ENCODE assay signal across 20 cellular contexts in the genomic region with DNA sequence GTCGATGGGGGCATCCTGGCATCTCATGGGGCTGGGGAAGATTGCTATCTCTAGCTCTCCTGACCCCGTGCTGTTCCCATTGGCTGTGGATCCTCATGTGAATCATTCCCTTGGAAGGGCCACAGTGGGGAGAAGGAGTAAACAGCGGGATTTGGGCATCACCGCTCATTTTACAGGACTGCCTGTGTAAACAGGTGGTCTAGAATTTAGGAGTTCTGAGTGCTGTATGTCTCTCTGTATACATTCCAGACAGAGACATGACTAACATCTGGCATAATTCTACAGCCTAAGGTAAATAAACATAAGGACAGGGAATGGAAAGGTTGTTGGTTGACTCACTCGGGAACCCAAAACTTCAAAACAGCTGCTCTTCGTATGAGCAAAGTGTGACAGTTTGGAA.
DNase-seq lines count a peak whose midpoint lies in the region; ATAC-seq, FAIRE-seq and TF ChIP-seq lines count a peak whose summit lies in the region.
"Had no signal": no experiment of that assay in that cellular context is flagged by ENCODE, and none has a peak within 500 bp of the region (broad histone marks: within the 10 kb centered on the region; RNA-seq: fewer than 3 reads in every experiment).

No MANE protein-coding gene starts in this region.

- FAIRE-seq in A549 (lab: Jason Lieb, UNC), result no peak
- FAIRE-seq: small intestine had no signal

- no peaks in the 10 kb centered on the region for H3K36me3 Mint-ChIP-seq in activated T-helper 1 cell treated with anti-CD3 and anti-CD28 coated beads, Interleukin-12 subunit alpha, Interleukin-12 subunit beta, Interleukin-2, Interleukin-4 antibody, amounts not matched to agents 30 ng/mL and 10 ng/mL and 1 ng/mL, durations not matched to agents 14 hours and 24 hours and 36 hours (ENCODE audit: low read depth)
- H3K36me3 Mint-ChIP-seq: immature natural killer cell had no signal

- peaks cover 61% of the 10 kb centered on the region for H3K4me1 ChIP-seq in A549
- no peaks in the 10 kb centered on the region for H3K4me1 ChIP-seq in upper lobe of right lung
- H3K4me1 ChIP-seq: gastroesophageal sphincter had no signal

- H3K27me3 ChIP-seq in upper lobe of right lung, result no peaks in the 10 kb centered on the region
- H3K27me3 ChIP-seq: gastroesophageal sphincter had no signal

- POLR2A ChIA-PET in A549 (lab: Yijun Ruan, JAX), result no interaction called here

- no peak overlapping the region for H3K4me3 ChIP-seq in A549
- H3K4me3 ChIP-seq in HFF-Myc (replicated peaks; ENCODE audit: low read depth, low read length), result no peak overlapping the region
- no peak overlapping the region for H3K4me3 ChIP-seq in upper lobe of right lung
- H3K4me3 ChIP-seq: gastroesophageal sphincter had no signal

- no peaks in the 10 kb centered on the region for H3K36me3 ChIP-seq in upper lobe of right lung
- H3K36me3 ChIP-seq: gastroesophageal sphincter had no signal

- under 1% methylated on average over 6 of the region's 6 CpGs for WGBS in A549 (ENCODE audit: missing lambda C conversion rate)

- no peak overlapping the region for H3K27ac Mint-ChIP-seq in activated T-helper 1 cell treated with anti-CD3 and anti-CD28 coated beads, Interleukin-12 subunit alpha, Interleukin-12 subunit beta, Interleukin-2, Interleukin-4 antibody, amounts not matched to agents 30 ng/mL and 10 ng/mL and 1 ng/mL, durations not matched to agents 14 hours and 24 hours and 36 hours
- H3K27ac Mint-ChIP-seq: H9; immature natural killer cell; stimulated activated naive CD8-positive, alpha-beta T cell treated with anti-CD3 and anti-CD28 coated beads, Interleukin-15, Interleukin-2, amounts not matched to agents 100 ng/mL and 50 ng/mL, for 24 hours; T-helper 2 cell treated with Interferon-gamma antibody and Interleukin-4, amounts not matched to agents 5 μg/mL and 100 μg/mL, for 36 hours had no signal

- H3K27ac ChIP-seq in A549 (peak overlapping the region; percentile 78 to 90), upper lobe of right lung (no peak overlapping the region)
- H3K27ac ChIP-seq: gastroesophageal sphincter had no signal

- TF ChIP-seq RAD21 in A549 (conservative IDR thresholded peaks at IDR 0.05 in 1 of 2, IDR thresholded peaks at IDR 0.05 in 1 of 2), result peak; percentile 30 to 37; a peak in 4 of 5 replicates

- H3K4me2 ChIP-seq in A549, result peak overlapping the region; percentile 55

- CTCF ChIA-PET in A549 (lab: Yijun Ruan, JAX), result interaction anchor here (1.1 to 1.8 kb wide), 6 partner anchors 13 to 393 kb away, joined by 3 to 6 read pairs (median 4); no protein-coding TSS in a partner anchor

- peaks cover 14% of the 10 kb centered on the region for H3K27me3 Mint-ChIP-seq in activated T-helper 1 cell treated with anti-CD3 and anti-CD28 coated beads, Interleukin-12 subunit alpha, Interleukin-12 subunit beta, Interleukin-2, Interleukin-4 antibody, amounts not matched to agents 30 ng/mL and 10 ng/mL and 1 ng/mL, durations not matched to agents 14 hours and 24 hours and 36 hours (ENCODE audit: insufficient read depth)

- H3K9me3 Mint-ChIP-seq in activated T-helper 1 cell treated with anti-CD3 and anti-CD28 coated beads, Interleukin-12 subunit alpha, Interleukin-12 subunit beta, Interleukin-2, Interleukin-4 antibody, amounts not matched to agents 30 ng/mL and 10 ng/mL and 1 ng/mL, durations not matched to agents 14 hours and 24 hours and 36 hours, result no peaks in the 10 kb centered on the region
- H3K9me3 Mint-ChIP-seq: immature natural killer cell; T-helper 2 cell treated with Interferon-gamma antibody and Interleukin-4, amounts not matched to agents 5 μg/mL and 100 μg/mL, for 36 hours had no signal

- H3K4me3 Mint-ChIP-seq in activated T-helper 1 cell treated with anti-CD3 and anti-CD28 coated beads, Interleukin-12 subunit alpha, Interleukin-12 subunit beta, Interleukin-2, Interleukin-4 antibody, amounts not matched to agents 30 ng/mL and 10 ng/mL and 1 ng/mL, durations not matched to agents 14 hours and 24 hours and 36 hours, result no peak overlapping the region
- H3K4me3 Mint-ChIP-seq: H9; immature natural killer cell; stimulated activated naive CD8-positive, alpha-beta T cell treated with anti-CD3 and anti-CD28 coated beads, Interleukin-15, Interleukin-2, amounts not matched to agents 100 ng/mL and 50 ng/mL, for 24 hours; T-helper 2 cell treated with Interferon-gamma antibody and Interleukin-4, amounts not matched to agents 5 μg/mL and 100 μg/mL, for 36 hours had no signal

- H3K9me3 ChIP-seq in A549, result peaks cover 14% of the 10 kb centered on the region; the same call in 1 of the 3 replicates
- no peaks in the 10 kb centered on the region for H3K9me3 ChIP-seq in upper lobe of right lung
- H3K9me3 ChIP-seq: gastroesophageal sphincter had no signal

- peaks cover 4% of the 10 kb centered on the region for H3K4me1 Mint-ChIP-seq in activated T-helper 1 cell treated with anti-CD3 and anti-CD28 coated beads, Interleukin-12 subunit alpha, Interleukin-12 subunit beta, Interleukin-2, Interleukin-4 antibody, amounts not matched to agents 30 ng/mL and 10 ng/mL and 1 ng/mL, durations not matched to agents 14 hours and 24 hours and 36 hours (ENCODE audit: low read depth)
- H3K4me1 Mint-ChIP-seq: H9, immature natural killer cell had no signal

- DNase-seq in A549 (ENCODE audit: low read depth in 1 of 2, low spot score in 1 of 2) (peak in 1 of 2 experiments; percentile 83), HFF-Myc (ENCODE audit: extremely low read depth, low read depth) (peak; percentile 95), amniotic epithelial cell (ENCODE audit: low read depth) (peak; percentile 34), hepatic stellate cell (ENCODE audit: low spot score) (peak; percentile 62), upper lobe of right lung (no peak), posterior cingulate gyrus (no peak)
- DNase-seq in activated T-helper 1 cell treated with anti-CD3 and anti-CD28 coated beads, Interleukin-12 subunit alpha, Interleukin-12 subunit beta, Interleukin-2, Interleukin-4 antibody, amounts not matched to agents 30 ng/mL and 10 ng/mL and 1 ng/mL, durations not matched to agents 14 hours and 24 hours and 36 hours (ENCODE audit: low spot score), result no peak
- DNase-seq: activated CD4-positive, alpha-beta T cell treated with anti-CD3 and anti-CD28 coated beads for 48 hours; activated T-cell treated with anti-CD3 and anti-CD28 coated beads, Interleukin-2, amount 50 U/mL, for 48 hours; effector CD4-positive, alpha-beta T cell; H9; immature natural killer cell; Kasumi-1; midbrain; NCI-H146; small intestine had no signal

- ATAC-seq in A549 (peak; percentile 71 to 86), upper lobe of right lung (no peak), HG03095 (IDR thresholded peaks at IDR 0.05; ENCODE audit: unreplicated experiment) (no peak)
- ATAC-seq: gastroesophageal sphincter had no signal

- no peak for TF ChIP-seq POLR2A in A549 (IDR thresholded peaks at IDR 0.05; ENCODE audit: low read length)

- intact Hi-C loops in activated T-helper 1 cell treated with anti-CD3 and anti-CD28 coated beads, Interleukin-12 subunit alpha, Interleukin-12 subunit beta, Interleukin-2, Interleukin-4 antibody, amounts not matched to agents 30 ng/mL and 10 ng/mL and 1 ng/mL, durations not matched to agents 14 hours and 24 hours and 36 hours (cut with micrococcal nuclease), result no loop called here
- intact Hi-C loops in upper lobe of right lung (cut with DNase I) (no loop called here), posterior cingulate gyrus (cut with DNase I) (no loop called here)

- TF ChIP-seq EP300 in A549 (IDR thresholded peaks at IDR 0.05), result peak; percentile 57 to 74; a peak in 2 of 5 replicates

- no peak for TF ChIP-seq CTCF in A549 (IDR thresholded peaks at IDR 0.05)
- no peak for TF ChIP-seq CTCF in HFF-Myc (IDR thresholded peaks at IDR 0.05; ENCODE audit: low read depth, low read length, missing control alignments)
- TF ChIP-seq CTCF in upper lobe of right lung (IDR thresholded peaks at IDR 0.05), result no peak

TF ChIP-seq in A549, 52 proteins besides CTCF, POLR2A, EP300 and RAD21 (continues in another document):
- TF ChIP-seq, protein P1, sequence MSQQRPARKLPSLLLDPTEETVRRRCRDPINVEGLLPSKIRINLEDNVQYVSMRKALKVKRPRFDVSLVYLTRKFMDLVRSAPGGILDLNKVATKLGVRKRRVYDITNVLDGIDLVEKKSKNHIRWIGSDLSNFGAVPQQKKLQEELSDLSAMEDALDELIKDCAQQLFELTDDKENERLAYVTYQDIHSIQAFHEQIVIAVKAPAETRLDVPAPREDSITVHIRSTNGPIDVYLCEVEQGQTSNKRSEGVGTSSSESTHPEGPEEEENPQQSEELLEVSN (IDR thresholded peaks at IDR 0.05; ENCODE audit: borderline replicate concordance, low read depth), result peak; percentile 32; the same call in 1 of the 2 replicates
- peak; percentile 35; the same call in 2 of the 3 replicates for TF ChIP-seq SMC3 (IDR thresholded peaks at IDR 0.05)
- TF ChIP-seq CEBPB (IDR thresholded peaks at IDR 0.05), result peak in 1 of 2 experiments; percentile 69; a peak in 2 of 4 replicates
- TF ChIP-seq, protein P2, sequence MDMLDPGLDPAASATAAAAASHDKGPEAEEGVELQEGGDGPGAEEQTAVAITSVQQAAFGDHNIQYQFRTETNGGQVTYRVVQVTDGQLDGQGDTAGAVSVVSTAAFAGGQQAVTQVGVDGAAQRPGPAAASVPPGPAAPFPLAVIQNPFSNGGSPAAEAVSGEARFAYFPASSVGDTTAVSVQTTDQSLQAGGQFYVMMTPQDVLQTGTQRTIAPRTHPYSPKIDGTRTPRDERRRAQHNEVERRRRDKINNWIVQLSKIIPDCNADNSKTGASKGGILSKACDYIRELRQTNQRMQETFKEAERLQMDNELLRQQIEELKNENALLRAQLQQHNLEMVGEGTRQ (IDR thresholded peaks at IDR 0.05), result peak; percentile 20; the same call in 1 of the 2 replicates
- TF ChIP-seq JUN (IDR thresholded peaks at IDR 0.05), result peak; percentile 59 to 71; a peak in 3 of 5 replicates
- TF ChIP-seq, protein P3, sequence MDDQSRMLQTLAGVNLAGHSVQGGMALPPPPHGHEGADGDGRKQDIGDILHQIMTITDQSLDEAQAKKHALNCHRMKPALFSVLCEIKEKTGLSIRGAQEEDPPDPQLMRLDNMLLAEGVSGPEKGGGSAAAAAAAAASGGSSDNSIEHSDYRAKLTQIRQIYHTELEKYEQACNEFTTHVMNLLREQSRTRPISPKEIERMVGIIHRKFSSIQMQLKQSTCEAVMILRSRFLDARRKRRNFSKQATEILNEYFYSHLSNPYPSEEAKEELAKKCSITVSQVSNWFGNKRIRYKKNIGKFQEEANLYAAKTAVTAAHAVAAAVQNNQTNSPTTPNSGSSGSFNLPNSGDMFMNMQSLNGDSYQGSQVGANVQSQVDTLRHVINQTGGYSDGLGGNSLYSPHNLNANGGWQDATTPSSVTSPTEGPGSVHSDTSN (IDR thresholded peaks at IDR 0.05), result peak; percentile 53; the same call in 1 of the 2 replicates

Comparison
In these comparisons a context has a peak if more than half of its experiments do, and no peak if none do; other contexts are left out.
1. ATAC-seq: peak in A549 (2 of 2); none in upper lobe of right lung (single experiment) and HG03095 (single experiment).
2. DNase-seq: peak in HFF-Myc (single experiment), amniotic epithelial cell (single experiment) and hepatic stellate cell (single experiment); none in activated T-helper 1 cell treated with anti-CD3 and anti-CD28 coated beads, Interleukin-12 subunit alpha, Interleukin-12 subunit beta, Interleukin-2, Interleukin-4 antibody, amounts not matched to agents 30 ng/mL and 10 ng/mL and 1 ng/mL, durations not matched to agents 14 hours and 24 hours and 36 hours (single experiment), upper lobe of right lung (single experiment) and posterior cingulate gyrus (0 of 10).